In genomic region chr6:79076160-79076559, GRCh38 we compare ENCODE assay signal across 1 cellular context.
TF ChIP-seq lines count a peak whose summit lies in the region.

No MANE protein-coding gene starts in this region.

TF ChIP-seq in A549, 52 proteins besides CTCF, POLR2A, EP300 and RAD21 (continued from another document):
- TF ChIP-seq, protein P1, sequence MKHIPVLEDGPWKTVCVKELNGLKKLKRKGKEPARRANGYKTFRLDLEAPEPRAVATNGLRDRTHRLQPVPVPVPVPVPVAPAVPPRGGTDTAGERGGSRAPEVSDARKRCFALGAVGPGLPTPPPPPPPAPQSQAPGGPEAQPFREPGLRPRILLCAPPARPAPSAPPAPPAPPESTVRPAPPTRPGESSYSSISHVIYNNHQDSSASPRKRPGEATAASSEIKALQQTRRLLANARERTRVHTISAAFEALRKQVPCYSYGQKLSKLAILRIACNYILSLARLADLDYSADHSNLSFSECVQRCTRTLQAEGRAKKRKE (CRISPR knock-in tag; IDR thresholded peaks at IDR 0.05; ENCODE audit: low read depth) = no peak
- no peak for TF ChIP-seq HES2 (IDR thresholded peaks at IDR 0.05)
- no peak for TF ChIP-seq MAFK (IDR thresholded peaks at IDR 0.05; ENCODE audit: partially characterized antibody)
- no peak for TF ChIP-seq ZSCAN20 (CRISPR knock-in tag; IDR thresholded peaks at IDR 0.05)
- no peak for TF ChIP-seq HOXB13 (CRISPR knock-in tag; IDR thresholded peaks at IDR 0.05; ENCODE audit: low read depth)
- no peak for TF ChIP-seq ESRRA (IDR thresholded peaks at IDR 0.05; ENCODE audit: borderline replicate concordance, low read length)
- TF ChIP-seq CEBPB (IDR thresholded peaks at IDR 0.05) = no peak
- no peak for TF ChIP-seq CHD2 (IDR thresholded peaks at IDR 0.05; ENCODE audit: low read length, partially characterized antibody)
- TF ChIP-seq HOXA7 (CRISPR knock-in tag; IDR thresholded peaks at IDR 0.05) = no peak
- no peak for TF ChIP-seq HDAC2 (IDR thresholded peaks at IDR 0.05)
- no peak for TF ChIP-seq BHLHE40 (IDR thresholded peaks at IDR 0.05; ENCODE audit: low read depth, low read length)
- no peak for TF ChIP-seq ZC3H11A (IDR thresholded peaks at IDR 0.05)
- TF ChIP-seq, protein P2, sequence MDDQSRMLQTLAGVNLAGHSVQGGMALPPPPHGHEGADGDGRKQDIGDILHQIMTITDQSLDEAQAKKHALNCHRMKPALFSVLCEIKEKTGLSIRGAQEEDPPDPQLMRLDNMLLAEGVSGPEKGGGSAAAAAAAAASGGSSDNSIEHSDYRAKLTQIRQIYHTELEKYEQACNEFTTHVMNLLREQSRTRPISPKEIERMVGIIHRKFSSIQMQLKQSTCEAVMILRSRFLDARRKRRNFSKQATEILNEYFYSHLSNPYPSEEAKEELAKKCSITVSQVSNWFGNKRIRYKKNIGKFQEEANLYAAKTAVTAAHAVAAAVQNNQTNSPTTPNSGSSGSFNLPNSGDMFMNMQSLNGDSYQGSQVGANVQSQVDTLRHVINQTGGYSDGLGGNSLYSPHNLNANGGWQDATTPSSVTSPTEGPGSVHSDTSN (IDR thresholded peaks at IDR 0.05) = no peak
- no peak for TF ChIP-seq ZFP36 (IDR thresholded peaks at IDR 0.05; ENCODE audit: borderline replicate concordance, partially characterized antibody)
